In genomic region chr9:74125916-74126315, GRCh38 we compare ENCODE assay signal across 18 cellular contexts.
A peak's percentile ranks its signal among the peaks of the same experiment; 100 is the strongest.
DNase-seq lines count a peak whose midpoint lies in the region; ATAC-seq and TF ChIP-seq lines count a peak whose summit lies in the region.
"Had no signal": no experiment of that assay in that cellular context is flagged by ENCODE, and none has a peak within 500 bp of the region (broad histone marks: within the 10 kb centered on the region; RNA-seq: fewer than 3 reads in every experiment).

No MANE protein-coding gene starts in this region.

- H3K27me3 Mint-ChIP-seq in neural progenitor cell (ENCODE audit: insufficient read depth, low read depth) (no peaks in the 10 kb centered on the region), H9 (ENCODE audit: low read depth) (peaks cover 13% of the 10 kb centered on the region)
- H3K27me3 Mint-ChIP-seq: B cell had no signal

- no peak overlapping the region for H3K14ac ChIP-seq in H9 (ENCODE audit: insufficient read depth, low read length)

- H3K4me3 Mint-ChIP-seq in neural progenitor cell (no peak overlapping the region), H9 (no peak overlapping the region)
- H3K4me3 Mint-ChIP-seq: B cell; CD8-positive, alpha-beta T cell had no signal

- DNase-seq in Daoy (ENCODE audit: low read depth) = peak; percentile 40
- DNase-seq in amniotic epithelial cell (ENCODE audit: low read depth) = peak; percentile 1
- peak; percentile 14 for DNase-seq in fibroblast of villous mesenchyme (ENCODE audit: low read depth)
- DNase-seq in neural progenitor cell (ENCODE audit: low spot score) = peak; percentile 48
- DNase-seq in posterior vena cava (ENCODE audit: low spot score) = no peak
- DNase-seq in H9 = no peak
- DNase-seq: CD8-positive, alpha-beta T cell; EL; KBM-7; NCI-H1092; NCI-H1694; NCI-H446 treated with DMSO at 0.1 percent for 48 hours; Peyer's patch; SHP77 had no signal

- no peak overlapping the region for H4K91ac ChIP-seq in H9 (ENCODE audit: insufficient read length, low read depth, low read length)

- no peak overlapping the region for H3K4ac ChIP-seq in H9 (ENCODE audit: low read depth, low read length)

- H4K8ac ChIP-seq in H9 (replicated peaks; ENCODE audit: insufficient read length, low read depth, low read length) = no peak overlapping the region

- intact Hi-C loops in posterior vena cava (cut with DNase I) = no loop called here

- H3K79me1 ChIP-seq in H9 (ENCODE audit: insufficient read depth, low read depth, low read length, poor library complexity, severe bottlenecking) = no peaks in the 10 kb centered on the region

- H2BK5ac ChIP-seq in H9 (ENCODE audit: insufficient read length, low read length) = no peak overlapping the region

- no peak overlapping the region for H3K4me3 ChIP-seq in fibroblast of villous mesenchyme (ENCODE audit: low read depth, low read length)
- H3K4me3 ChIP-seq in neural progenitor cell = no peak overlapping the region
- H3K4me3 ChIP-seq: Peyer's patch had no signal

- H2BK15ac ChIP-seq in H9 (ENCODE audit: low read depth, low read length) = no peak overlapping the region

- no peaks in the 10 kb centered on the region for H3K23me2 ChIP-seq in H9 (ENCODE audit: insufficient read length, low read depth, low read length, poor library complexity, severe bottlenecking)

- H3K27ac ChIP-seq in neural progenitor cell (no peak overlapping the region), H9 (ENCODE audit: insufficient read length, low read depth, low read length) (no peak overlapping the region)
- H3K27ac ChIP-seq: Peyer's patch had no signal

- H3K27me3 ChIP-seq in neural progenitor cell (no peaks in the 10 kb centered on the region), H9 (ENCODE audit: insufficient read depth, low read length) (no peaks in the 10 kb centered on the region)
- H3K27me3 ChIP-seq: Peyer's patch had no signal

- no peak overlapping the region for H3T11ph ChIP-seq in H9 (ENCODE audit: low read length)

- no peak overlapping the region for H3K18ac ChIP-seq in H9 (ENCODE audit: insufficient read length, low read depth, low read length)

- no peaks in the 10 kb centered on the region for H3K36me3 ChIP-seq in neural progenitor cell
- H3K36me3 ChIP-seq: Peyer's patch had no signal

- H3F3A ChIP-seq in neural progenitor cell (ENCODE audit: low read depth) = no peaks in the 10 kb centered on the region

- H2BK12ac ChIP-seq in H9 (ENCODE audit: insufficient read length, low read depth, low read length) = no peak overlapping the region

- H3K23ac ChIP-seq in H9 (ENCODE audit: insufficient read length, low read depth, low read length) = no peak overlapping the region

- H3K4me1 ChIP-seq in neural progenitor cell = peaks cover 7% of the 10 kb centered on the region
- H3K4me1 ChIP-seq in H9 (ENCODE audit: insufficient read depth, low read length) = no peaks in the 10 kb centered on the region; the same call in 1 of the 2 replicates
- H3K4me1 ChIP-seq: Peyer's patch had no signal

- WGBS in H9 (ENCODE audit: extremely low coverage, insufficient read length, low lambda C conversion rate) = no CpG with 5 or more reads among the region's 5 CpGs

- H2AFZ ChIP-seq in neural progenitor cell (replicated peaks) = peak overlapping the region; percentile 38
- H2AFZ ChIP-seq in H9 (ENCODE audit: low read length) = no peak overlapping the region

- no peak overlapping the region for H3K4me2 ChIP-seq in neural progenitor cell
- H3K4me2 ChIP-seq in H9 (ENCODE audit: insufficient read depth, insufficient read length, low read length) = no peak overlapping the region

- no peaks in the 10 kb centered on the region for H3K9me3 Mint-ChIP-seq in neural progenitor cell
- no peaks in the 10 kb centered on the region for H3K9me3 Mint-ChIP-seq in H9
- H3K9me3 Mint-ChIP-seq: CD8-positive, alpha-beta T cell had no signal

- no peak overlapping the region for H3K56ac ChIP-seq in H9 (ENCODE audit: insufficient read length, low read depth, low read length)

- H3K4me1 Mint-ChIP-seq in neural progenitor cell (peaks cover 12% of the 10 kb centered on the region), H9 (peaks cover 8 to 9% of the 10 kb centered on the region in 2 experiments)
- H3K4me1 Mint-ChIP-seq: B cell had no signal

- H3K9me3 ChIP-seq in neural progenitor cell (ENCODE audit: low read depth) (no peaks in the 10 kb centered on the region), H9 (ENCODE audit: control insufficient read depth, low read depth, low read length) (no peaks in the 10 kb centered on the region)
- H3K9me3 ChIP-seq: Peyer's patch had no signal

- no peaks in the 10 kb centered on the region for H4K20me1 ChIP-seq in neural progenitor cell (ENCODE audit: low read depth)
- no peaks in the 10 kb centered on the region for H4K20me1 ChIP-seq in H9 (ENCODE audit: control insufficient read depth, insufficient read depth, insufficient read length)

- no peak overlapping the region for H2BK20ac ChIP-seq in H9 (ENCODE audit: low read depth, low read length, poor library complexity, severe bottlenecking)

- H4K5ac ChIP-seq in H9 (ENCODE audit: insufficient read length, low read depth, low read length) = no peak overlapping the region

- ATAC-seq in HG02623 (IDR thresholded peaks at IDR 0.05; ENCODE audit: unreplicated experiment) (no peak), GM18867 (IDR thresholded peaks at IDR 0.05; ENCODE audit: unreplicated experiment) (no peak)
- ATAC-seq: CD8-positive, alpha-beta T cell; SK-N-SH treated with all-trans-retinoic acid at 6 μM for 48 hours had no signal

- H3K9ac ChIP-seq in neural progenitor cell (no peak overlapping the region), H9 (ENCODE audit: extremely low read depth, insufficient read length, low read length) (no peak overlapping the region)

- H2BK120ac ChIP-seq in H9 (ENCODE audit: low read depth, low read length, poor library complexity, severe bottlenecking) = no peak overlapping the region

- no peak for TF ChIP-seq CTCF in fibroblast of villous mesenchyme (IDR thresholded peaks at IDR 0.05; ENCODE audit: insufficient read depth, low read depth, low read length)
- TF ChIP-seq CTCF in neural progenitor cell (IDR thresholded peaks at IDR 0.05) = no peak
- no peak for TF ChIP-seq CTCF in H9 (conservative IDR thresholded peaks at IDR 0.05)

- H2AK5ac ChIP-seq in H9 (ENCODE audit: insufficient read length, low read length) = no peak overlapping the region

- H3K36me3 Mint-ChIP-seq in neural progenitor cell = no peaks in the 10 kb centered on the region
- no peaks in the 10 kb centered on the region for H3K36me3 Mint-ChIP-seq in H9 (ENCODE audit: insufficient read depth in 1 of 3, low read depth in 3 of 3)
- H3K36me3 Mint-ChIP-seq: CD8-positive, alpha-beta T cell had no signal

- H3K79me2 ChIP-seq in neural progenitor cell (ENCODE audit: low read depth) = no peaks in the 10 kb centered on the region
- H3K79me2 ChIP-seq in H9 (ENCODE audit: insufficient read depth, low read length) = no peaks in the 10 kb centered on the region

- H3K27ac Mint-ChIP-seq in neural progenitor cell (no peak overlapping the region), H9 (0 out of 7 replicates have a peak overlapping the region, but pooled peaks of 1 of the 3 experiments have one; percentile 9)
- H3K27ac Mint-ChIP-seq: B cell; CD8-positive, alpha-beta T cell had no signal

Comparison
In these comparisons a context has a peak if more than half of its experiments do, and no peak if none do; other contexts are left out.
1. DNase-seq: peak in Daoy (single experiment), amniotic epithelial cell (single experiment), fibroblast of villous mesenchyme (single experiment) and neural progenitor cell (single experiment); none in posterior vena cava (single experiment) and H9 (single experiment).